8 cellular contexts compared by ENCODE assay signal in the genomic region with DNA sequence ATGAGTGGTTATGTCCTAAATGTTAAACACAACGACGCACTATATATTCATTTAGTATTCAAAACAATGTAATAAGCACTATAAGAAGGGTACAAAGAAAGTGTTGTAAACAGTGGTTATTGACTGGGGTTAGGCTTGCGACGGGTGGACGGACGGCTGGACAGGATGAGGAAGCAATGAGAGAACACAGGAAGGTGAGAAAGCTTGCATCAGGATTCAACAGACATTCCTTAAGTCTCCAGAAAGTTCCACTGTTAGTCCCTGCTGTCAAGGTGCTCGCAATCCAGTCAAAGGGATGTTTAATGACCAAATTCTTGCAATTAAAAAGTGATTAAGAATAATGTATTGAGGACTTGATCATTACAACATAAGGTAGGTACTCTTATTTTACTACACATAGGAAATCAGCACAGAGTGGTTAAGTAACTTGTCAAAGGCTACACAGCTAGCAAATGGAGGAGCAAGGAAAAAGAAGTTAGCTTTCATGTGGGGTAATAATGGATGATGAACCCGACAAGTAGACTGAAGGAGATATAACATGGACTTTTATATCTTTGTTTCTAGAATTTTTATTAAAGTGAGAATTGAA. TPM values are rescaled to one million over a fixed set of nuclear protein-coding genes. Genes with fewer than 3 reads are reported as not detected.
DNase-seq lines count a peak whose midpoint lies in the region; ATAC-seq and TF ChIP-seq lines count a peak whose summit lies in the region.

No MANE protein-coding gene starts in this region.

- H3K9me2 ChIP-seq in HCT116 (ENCODE audit: insufficient read depth) = no peaks in the 10 kb centered on the region

- no peaks in the 10 kb centered on the region for H3K27me3 Mint-ChIP-seq in CD8-positive, alpha-beta memory T cell
- H3K27me3 Mint-ChIP-seq in effector memory CD8-positive, alpha-beta T cell = no peaks in the 10 kb centered on the region
- peaks cover 0 to 5% (median 0%) of the 10 kb centered on the region in 5 donors for H3K27me3 Mint-ChIP-seq in naive thymus-derived CD4-positive, alpha-beta T cell

- H3K9me3 ChIP-seq in CD8-positive, alpha-beta memory T cell (ENCODE audit: low read length) = no peaks in the 10 kb centered on the region
- no peaks in the 10 kb centered on the region for H3K9me3 ChIP-seq in HCT116 (ENCODE audit: control insufficient read depth in 1 of 2, insufficient read depth in 1 of 2, low read depth in 1 of 2, low read length in 2 of 2)
- H3K9me3 ChIP-seq in naive thymus-derived CD4-positive, alpha-beta T cell (ENCODE audit: control insufficient read depth in 2 of 3, low read length in 3 of 3) = no peaks in the 10 kb centered on the region

- peaks cover 0 to 19% (median 0%) of the 10 kb centered on the region in 3 donors for H3K36me3 Mint-ChIP-seq in CD8-positive, alpha-beta memory T cell
- peaks cover 11% of the 10 kb centered on the region for H3K36me3 Mint-ChIP-seq in effector memory CD8-positive, alpha-beta T cell (ENCODE audit: insufficient read depth)
- H3K36me3 Mint-ChIP-seq in naive thymus-derived CD4-positive, alpha-beta T cell = peaks cover 0 to 4% (median 0%) of the 10 kb centered on the region in 5 donors

- H3K79me2 ChIP-seq in HCT116 (ENCODE audit: insufficient read depth, low read length) = peaks cover 38% of the 10 kb centered on the region

- H3K36me3 ChIP-seq in CD8-positive, alpha-beta memory T cell (ENCODE audit: insufficient read depth, low read length) = no peaks in the 10 kb centered on the region
- H3K36me3 ChIP-seq in HCT116 (ENCODE audit: control insufficient read depth in 1 of 2, insufficient read depth in 2 of 2, low read length in 2 of 2) = no peaks in the 10 kb centered on the region; a peak in 1 of 4 replicates
- H3K36me3 ChIP-seq in naive thymus-derived CD4-positive, alpha-beta T cell (ENCODE audit: control insufficient read depth in 2 of 3, insufficient read depth in 3 of 3, low read length in 3 of 3) = peaks cover 0 to 4% (median 0%) of the 10 kb centered on the region in 3 experiments

- no peaks in the 10 kb centered on the region for H3K27me3 ChIP-seq in CD8-positive, alpha-beta memory T cell (ENCODE audit: insufficient read depth, low read length, poor library complexity, severe bottlenecking)
- H3K27me3 ChIP-seq in HCT116 (ENCODE audit: insufficient read depth, low read length) = no peaks in the 10 kb centered on the region
- no peaks in the 10 kb centered on the region for H3K27me3 ChIP-seq in naive thymus-derived CD4-positive, alpha-beta T cell (ENCODE audit: control insufficient read depth in 2 of 2, insufficient read depth in 2 of 2, low read length in 2 of 2)

- peak overlapping the region; percentile 90 for H3K4me3 ChIP-seq in CD8-positive, alpha-beta memory T cell (ENCODE audit: low read length)
- H3K4me3 ChIP-seq in HCT116 (replicated peaks in 1 of 2; ENCODE audit: low read depth in 1 of 2, low read length in 2 of 2) = peak overlapping the region; percentile 92
- H3K4me3 ChIP-seq in naive thymus-derived CD4-positive, alpha-beta T cell (ENCODE audit: low read length) = peak overlapping the region; percentile 85

- H3K27ac ChIP-seq in CD8-positive, alpha-beta memory T cell (ENCODE audit: low read depth, low read length) = peak overlapping the region; percentile 62
- H3K27ac ChIP-seq in HCT116 (ENCODE audit: low read depth, low read length) = peak overlapping the region; percentile 71
- peak overlapping the region; percentile 79 for H3K27ac ChIP-seq in naive thymus-derived CD4-positive, alpha-beta T cell (ENCODE audit: low read depth, low read length)

- peak overlapping the region; percentile 90 for H2AFZ ChIP-seq in HCT116 (ENCODE audit: low read depth, low read length, poor library complexity, severe bottlenecking)

- POLR2A ChIA-PET in CD8-positive, alpha-beta memory T cell (lab: Charles Lee) = interaction anchor here (0.6 to 1.4 kb wide), 4 partner anchors 120 to 1777 kb away, joined by 3 to 9 read pairs (median 4); partner anchors contain the start of gene XPR1
- POLR2A ChIA-PET in HCT116 (lab: Charles Lee) = interaction anchor here (1.4 kb wide), 1 partner anchor 8 kb away, joined by 3 read pairs; no protein-coding TSS in a partner anchor
- POLR2A ChIA-PET in naive thymus-derived CD4-positive, alpha-beta T cell (lab: Charles Lee) = interaction anchor here (0.5 to 2.8 kb wide), 8 partner anchors 10 to 623 kb away, joined by 3 to 14 read pairs (median 4); partner anchors contain the start of genes QSOX1, TOR1AIP1 and XPR1

- H3K9me3 Mint-ChIP-seq in CD8-positive, alpha-beta memory T cell = no peaks in the 10 kb centered on the region
- H3K9me3 Mint-ChIP-seq in effector memory CD8-positive, alpha-beta T cell = no peaks in the 10 kb centered on the region
- H3K9me3 Mint-ChIP-seq in naive thymus-derived CD4-positive, alpha-beta T cell = no peaks in the 10 kb centered on the region

- H4K20me1 ChIP-seq in HCT116 (ENCODE audit: insufficient read depth) = no peaks in the 10 kb centered on the region

- TF ChIP-seq POLR2A in HCT116 (IDR thresholded peaks at IDR 0.05; ENCODE audit: borderline replicate concordance, extremely low read depth, insufficient read depth, insufficient read length) = no peak

- peaks cover 24% of the 10 kb centered on the region for H3K4me1 ChIP-seq in CD8-positive, alpha-beta memory T cell (ENCODE audit: insufficient read depth, low read length)
- H3K4me1 ChIP-seq in HCT116 (ENCODE audit: control insufficient read depth in 1 of 2, insufficient read depth in 2 of 2, low read length in 2 of 2) = peaks cover 7 to 31% of the 10 kb centered on the region in 2 experiments; a peak in 3 of 4 replicates
- H3K4me1 ChIP-seq in naive thymus-derived CD4-positive, alpha-beta T cell (ENCODE audit: control insufficient read depth in 2 of 2, insufficient read depth in 2 of 2, low read length in 2 of 2) = peaks cover 10 to 18% of the 10 kb centered on the region in 2 donors

- H3K4me3 Mint-ChIP-seq in CD8-positive, alpha-beta memory T cell = peak overlapping the region; percentile 94 to 98 (median 96)
- peak overlapping the region; percentile 92 to 93 for H3K4me3 Mint-ChIP-seq in effector memory CD8-positive, alpha-beta T cell
- peak overlapping the region; percentile 89 to 100 (median 97) for H3K4me3 Mint-ChIP-seq in naive thymus-derived CD4-positive, alpha-beta T cell

- no peak for DNase-seq in CD8-positive, alpha-beta memory T cell
- DNase-seq in HCT116 (ENCODE audit: low read depth, low spot score) (no peak), RPMI7951 (ENCODE audit: low read depth) (peak; percentile 24), islet precursor cell (no peak), ureter (ENCODE audit: low spot score) (no peak)
- no peak for DNase-seq in effector memory CD8-positive, alpha-beta T cell
- DNase-seq in naive thymus-derived CD4-positive, alpha-beta T cell = no peak

- BruUV-seq in HCT116 (replicated peaks; lab: Mats Ljungman, UMichigan) = no TSS peak

- TF ChIP-seq CTCF in HCT116 (IDR thresholded peaks at IDR 0.05 in 2 of 3, conservative IDR thresholded peaks at IDR 0.05 in 1 of 3; ENCODE audit: borderline replicate concordance in 1 of 3, insufficient read depth in 1 of 3, low read depth in 2 of 3, low read length in 2 of 3) = no peak

- TF ChIP-seq RAD21 in HCT116 (IDR thresholded peaks at IDR 0.05; ENCODE audit: low read depth) = no peak

- CTCF ChIA-PET in CD8-positive, alpha-beta memory T cell (lab: Charles Lee) = interaction anchor here (0.8 to 2.5 kb wide), 5 partner anchors 11 to 128 kb away, joined by 3 to 16 read pairs (median 6); partner anchors contain the start of gene XPR1
- CTCF ChIA-PET in HCT116 (lab: Charles Lee) = interaction anchor here (2.5 kb wide), 1 partner anchor 12 kb away, joined by 9 read pairs; no protein-coding TSS in a partner anchor
- CTCF ChIA-PET in naive thymus-derived CD4-positive, alpha-beta T cell (lab: Charles Lee) = interaction anchor here (1.0 to 2.3 kb wide), 3 partner anchors 11 to 26 kb away, joined by 3 to 20 read pairs (median 3); no protein-coding TSS in a partner anchor

- RAD21 ChIA-PET in HCT116 (lab: Charles Lee; ENCODE audit: low non-redundant PET in 1 of 2, low total read pairs in 2 of 2, uncharacterized antibody in 2 of 2, unreplicated experiment in 2 of 2) = no interaction called here

- intact Hi-C loops in HCT116 (cut with micrococcal nuclease) = loop anchor here (5.0 kb wide), 1 partner anchor 519 kb away; the partner anchor contains the start of gene STX6
- intact Hi-C loops in naive thymus-derived CD4-positive, alpha-beta T cell (cut with micrococcal nuclease) = loop anchor here (2.0 to 10.0 kb wide), 11 partner anchors 21 to 1779 kb away; partner anchors contain the start of genes AXDND1 (in 2 of the 2), STX6 (in 2 of the 2) and RALGPS2 (in 1 of the 2)

- ATAC-seq in HCT116 (peak; percentile 4), HG02840 (IDR thresholded peaks at IDR 0.05; ENCODE audit: low FRiP score, unreplicated experiment) (no peak)
- no peak for ATAC-seq in effector memory CD8-positive, alpha-beta T cell (replicated peaks)
- ATAC-seq in naive thymus-derived CD4-positive, alpha-beta T cell = no peak

- H3K4me1 Mint-ChIP-seq in CD8-positive, alpha-beta memory T cell = peaks cover 31 to 52% (median 51%) of the 10 kb centered on the region in 3 donors
- H3K4me1 Mint-ChIP-seq in effector memory CD8-positive, alpha-beta T cell (ENCODE audit: low read depth in 2 of 2) = peaks cover 19 to 22% of the 10 kb centered on the region in 2 donors
- peaks cover 17 to 53% (median 42%) of the 10 kb centered on the region in 7 donors for H3K4me1 Mint-ChIP-seq in naive thymus-derived CD4-positive, alpha-beta T cell

- H3K4me2 ChIP-seq in HCT116 (ENCODE audit: low read length) = peak overlapping the region; percentile 84

- H3K9ac ChIP-seq in HCT116 (ENCODE audit: low read length) = peak overlapping the region; percentile 93

- H3K27ac Mint-ChIP-seq in CD8-positive, alpha-beta memory T cell = peak overlapping the region; percentile 95 to 99 (median 97)
- H3K27ac Mint-ChIP-seq in effector memory CD8-positive, alpha-beta T cell = peak overlapping the region; percentile 91 to 93
- H3K27ac Mint-ChIP-seq in naive thymus-derived CD4-positive, alpha-beta T cell = peak overlapping the region; percentile 91 to 99 (median 98)

TF ChIP-seq in HCT116, 20 proteins besides CTCF, POLR2A, EP300 and RAD21 (continues in another document):
- TF ChIP-seq ZFX (IDR thresholded peaks at IDR 0.05) = no peak
- no peak for TF ChIP-seq SP1 (IDR thresholded peaks at IDR 0.05; ENCODE audit: low read depth)
- no peak for TF ChIP-seq JUND (IDR thresholded peaks at IDR 0.05)

RNA-seq across cellular contexts. Expression of gene ACBD6, which starts 1.0 kb away (rescaled TPM):
- 10 to 100 TPM; 50.3 to 51.4 TPM for total RNA-seq in CD8-positive, alpha-beta memory T cell
- polyA plus RNA-seq in CD8-positive, alpha-beta memory T cell = 33.8 TPM
- total RNA-seq in HCT116 (2021; ENCODE audit: unreplicated experiment) (43.2 TPM), ureter (48.2 TPM)
- polyA plus RNA-seq in HCT116 (2012) = 49.7 and 54.4 TPM in 2 replicates
- total RNA-seq in RPMI7951 (2014; rRNA removed; shearing (Covaris generic)) = 48.1 and 59.2 TPM in 2 replicates
- 10 to 100 TPM; 44.2 to 75.7 (median 47.3) TPM for total RNA-seq in naive thymus-derived CD4-positive, alpha-beta T cell
- polyA plus RNA-seq in naive thymus-derived CD4-positive, alpha-beta T cell = 10 to 100 TPM; 46.2 to 47.6 TPM

RNA-seq across cellular contexts. Expression of gene OVAAL, which starts 55.4 kb away (rescaled TPM):
- total RNA-seq in CD8-positive, alpha-beta memory T cell = not detected
- not detected for polyA plus RNA-seq in CD8-positive, alpha-beta memory T cell
- total RNA-seq in HCT116 (2021; ENCODE audit: unreplicated experiment) (not detected), ureter (not detected)
- polyA plus RNA-seq in HCT116 (2012) = not detected in 2 replicates
- 0.36 and 0.68 TPM in 2 replicates for total RNA-seq in RPMI7951 (2014; rRNA removed; shearing (Covaris generic))
- total RNA-seq in naive thymus-derived CD4-positive, alpha-beta T cell = not detected
- not detected for polyA plus RNA-seq in naive thymus-derived CD4-positive, alpha-beta T cell
